ENCODE assay signal across 14 cellular contexts in genomic region chr14:73749706-73750105, GRCh38. TPM values are rescaled to one million over a fixed set of nuclear protein-coding genes. Genes with fewer than 3 reads are reported as not detected.
A peak's percentile ranks its signal among the peaks of the same experiment; 100 is the strongest.
DNase-seq lines count a peak whose midpoint lies in the region; ATAC-seq, FAIRE-seq and TF ChIP-seq lines count a peak whose summit lies in the region.
"Had no signal": no experiment of that assay in that cellular context is flagged by ENCODE, and none has a peak within 500 bp of the region (broad histone marks: within the 10 kb centered on the region; RNA-seq: fewer than 3 reads in every experiment).

No MANE protein-coding gene starts in this region.

- FAIRE-seq in H54 (lab: Jason Lieb, UNC): no peak
- FAIRE-seq: kidney had no signal

- H3K4me2 ChIP-seq in hepatocyte: peak overlapping the region; percentile 54

- no peak overlapping the region for H2AFZ ChIP-seq in hepatocyte

- H3K79me2 ChIP-seq in hepatocyte: peaks cover 99% of the 10 kb centered on the region

- no peaks in the 10 kb centered on the region for H3K36me3 ChIP-seq in hepatocyte (replicated peaks; ENCODE audit: insufficient read depth, low read depth)

- no peak for ATAC-seq in stimulated activated effector memory CD8-positive, alpha-beta T cell treated with anti-CD3 and anti-CD28 coated beads, Interleukin-12 subunit alpha, Interleukin-12 subunit beta, amount 100 ng/mL, for 72 hours
- no peak for ATAC-seq in HG02884 (IDR thresholded peaks at IDR 0.05; ENCODE audit: unreplicated experiment)

- no peaks in the 10 kb centered on the region for H3K27me3 Mint-ChIP-seq in activated CD4-positive, alpha-beta memory T cell treated with anti-CD3 and anti-CD28 coated beads, Interleukin-2, amount 10 ng/mL, durations not matched to agents 7 days and 5 days
- no peaks in the 10 kb centered on the region for H3K27me3 Mint-ChIP-seq in T-helper 2 cell treated with Interferon-gamma antibody and Interleukin-4, amounts not matched to agents 5 μg/mL and 100 μg/mL, for 36 hours (ENCODE audit: low read depth)

- DNase-seq in HL-60 (ENCODE audit: low read depth in 1 of 2, low spot score in 1 of 2) (no peak), hepatocyte (ENCODE audit: low spot score) (peak; percentile 6), H54 (ENCODE audit: insufficient read length, low spot score) (no peak), NCI-H748 (lab: John Stamatoyannopoulos, UW; ENCODE audit: unreplicated experiment) (no peak)
- DNase-seq in activated CD4-positive, alpha-beta memory T cell treated with anti-CD3 and anti-CD28 coated beads, Interleukin-2, amount 10 ng/mL, durations not matched to agents 7 days and 5 days: no peak
- no peak for DNase-seq in stimulated activated effector memory CD8-positive, alpha-beta T cell treated with anti-CD3 and anti-CD28 coated beads, Interleukin-12 subunit alpha, Interleukin-12 subunit beta, amount 100 ng/mL, for 72 hours (ENCODE audit: low spot score in 2 of 2)
- DNase-seq in T-helper 2 cell treated with Interferon-gamma antibody and Interleukin-4, amounts not matched to agents 5 μg/mL and 100 μg/mL, for 36 hours (ENCODE audit: low spot score): no peak
- DNase-seq: activated CD4-positive, CD25-positive, alpha-beta regulatory T cell treated with anti-CD3 and anti-CD28 coated beads, Interleukin-2, amount 50 U/mL, for 72 hours; amygdala; DMS153; erythroblast; kidney; retina had no signal

- H4K20me1 ChIP-seq in hepatocyte (ENCODE audit: insufficient read depth, poor library complexity, severe bottlenecking): peaks cover 100% of the 10 kb centered on the region

- H3K4me3 ChIP-seq in HL-60 (replicated peaks; ENCODE audit: insufficient read depth, low read length): no peak overlapping the region
- no peak overlapping the region for H3K4me3 ChIP-seq in hepatocyte

- no peaks in the 10 kb centered on the region for H3K9me3 ChIP-seq in hepatocyte (ENCODE audit: low read depth)

- peak overlapping the region; percentile 35 for H3K27ac ChIP-seq in HL-60 (replicated peaks)
- H3K27ac ChIP-seq in hepatocyte: peak overlapping the region; percentile 60

- POLR2A ChIA-PET in activated CD4-positive, alpha-beta memory T cell treated with anti-CD3 and anti-CD28 coated beads, Interleukin-2, amount 10 ng/mL, durations not matched to agents 7 days and 5 days (lab: Charles Lee): interaction anchor here (1.2 to 3.9 kb wide), 2 partner anchors 9 to 34 kb away, joined by 3 to 29 read pairs; a partner anchor contains a TSS

- TF ChIP-seq CTCF in HL-60 (IDR thresholded peaks at IDR 0.05; ENCODE audit: insufficient read depth, low read length) (no peak), hepatocyte (IDR thresholded peaks at IDR 0.05; ENCODE audit: poor library complexity) (no peak)

- peak overlapping the region; percentile 82 for H3K27ac Mint-ChIP-seq in activated CD4-positive, alpha-beta memory T cell treated with anti-CD3 and anti-CD28 coated beads, Interleukin-2, amount 10 ng/mL, durations not matched to agents 7 days and 5 days
- no peak overlapping the region for H3K27ac Mint-ChIP-seq in stimulated activated effector memory CD8-positive, alpha-beta T cell treated with anti-CD3 and anti-CD28 coated beads, Interleukin-12 subunit alpha, Interleukin-12 subunit beta, amount 100 ng/mL, for 72 hours
- no peak overlapping the region for H3K27ac Mint-ChIP-seq in T-helper 2 cell treated with Interferon-gamma antibody and Interleukin-4, amounts not matched to agents 5 μg/mL and 100 μg/mL, for 36 hours

- peaks cover 28% of the 10 kb centered on the region for H3K36me3 Mint-ChIP-seq in activated CD4-positive, alpha-beta memory T cell treated with anti-CD3 and anti-CD28 coated beads, Interleukin-2, amount 10 ng/mL, durations not matched to agents 7 days and 5 days (ENCODE audit: low read depth)
- H3K36me3 Mint-ChIP-seq in stimulated activated effector memory CD8-positive, alpha-beta T cell treated with anti-CD3 and anti-CD28 coated beads, Interleukin-12 subunit alpha, Interleukin-12 subunit beta, amount 100 ng/mL, for 72 hours: peaks cover 59% of the 10 kb centered on the region
- H3K36me3 Mint-ChIP-seq in T-helper 2 cell treated with Interferon-gamma antibody and Interleukin-4, amounts not matched to agents 5 μg/mL and 100 μg/mL, for 36 hours (ENCODE audit: low read depth): peaks cover 19% of the 10 kb centered on the region

- H3K4me1 Mint-ChIP-seq in activated CD4-positive, alpha-beta memory T cell treated with anti-CD3 and anti-CD28 coated beads, Interleukin-2, amount 10 ng/mL, durations not matched to agents 7 days and 5 days: peaks cover 99% of the 10 kb centered on the region
- H3K4me1 Mint-ChIP-seq in stimulated activated effector memory CD8-positive, alpha-beta T cell treated with anti-CD3 and anti-CD28 coated beads, Interleukin-12 subunit alpha, Interleukin-12 subunit beta, amount 100 ng/mL, for 72 hours: peaks cover 98% of the 10 kb centered on the region
- H3K4me1 Mint-ChIP-seq in T-helper 2 cell treated with Interferon-gamma antibody and Interleukin-4, amounts not matched to agents 5 μg/mL and 100 μg/mL, for 36 hours (ENCODE audit: low read depth): peaks cover 88% of the 10 kb centered on the region

- WGBS in hepatocyte (ENCODE audit: low lambda C conversion rate, missing lambda C conversion rate): 78% methylated on average over 6 of the region's 6 CpGs

- no peaks in the 10 kb centered on the region for H3K9me3 Mint-ChIP-seq in activated CD4-positive, alpha-beta memory T cell treated with anti-CD3 and anti-CD28 coated beads, Interleukin-2, amount 10 ng/mL, durations not matched to agents 7 days and 5 days
- no peaks in the 10 kb centered on the region for H3K9me3 Mint-ChIP-seq in stimulated activated effector memory CD8-positive, alpha-beta T cell treated with anti-CD3 and anti-CD28 coated beads, Interleukin-12 subunit alpha, Interleukin-12 subunit beta, amount 100 ng/mL, for 72 hours
- no peaks in the 10 kb centered on the region for H3K9me3 Mint-ChIP-seq in T-helper 2 cell treated with Interferon-gamma antibody and Interleukin-4, amounts not matched to agents 5 μg/mL and 100 μg/mL, for 36 hours

- peaks cover 77% of the 10 kb centered on the region for H3K4me1 ChIP-seq in hepatocyte (ENCODE audit: insufficient read depth)

- no peak overlapping the region for H3K4me3 Mint-ChIP-seq in activated CD4-positive, alpha-beta memory T cell treated with anti-CD3 and anti-CD28 coated beads, Interleukin-2, amount 10 ng/mL, durations not matched to agents 7 days and 5 days
- peak overlapping the region; percentile 83 for H3K4me3 Mint-ChIP-seq in stimulated activated effector memory CD8-positive, alpha-beta T cell treated with anti-CD3 and anti-CD28 coated beads, Interleukin-12 subunit alpha, Interleukin-12 subunit beta, amount 100 ng/mL, for 72 hours
- H3K4me3 Mint-ChIP-seq in T-helper 2 cell treated with Interferon-gamma antibody and Interleukin-4, amounts not matched to agents 5 μg/mL and 100 μg/mL, for 36 hours: no peak overlapping the region

- no peaks in the 10 kb centered on the region for H3K9me2 ChIP-seq in hepatocyte (replicated peaks; ENCODE audit: insufficient read depth)

- CTCF ChIA-PET in activated CD4-positive, alpha-beta memory T cell treated with anti-CD3 and anti-CD28 coated beads, Interleukin-2, amount 10 ng/mL, durations not matched to agents 7 days and 5 days (lab: Charles Lee): interaction anchor here (0.6 to 2.8 kb wide), 4 partner anchors 9 to 76 kb away, joined by 3 to 23 read pairs (median 6); a partner anchor contains a TSS

- H3K27me3 ChIP-seq in HL-60 (ENCODE audit: insufficient read depth, poor library complexity, severe bottlenecking) (no peaks in the 10 kb centered on the region), hepatocyte (no peaks in the 10 kb centered on the region)

- no peak for TF ChIP-seq POLR2A in H54 (IDR thresholded peaks at IDR 0.05; ENCODE audit: low read depth, low read length)

RNA-seq across cellular contexts. Expression of gene PNMA1, which starts 35.5 kb away (rescaled TPM):
- 10 to 100 TPM; 28.2 to 30.0 TPM for total RNA-seq in activated CD4-positive, alpha-beta memory T cell treated with anti-CD3 and anti-CD28 coated beads, Interleukin-2, amount 10 ng/mL, durations not matched to agents 7 days and 5 days
- total RNA-seq in hepatocyte: 23.0 and 27.3 TPM in 2 replicates
- polyA plus RNA-seq in hepatocyte: 41.2 and 45.7 TPM in 2 replicates
